ENCODE assay signal across 10 cellular contexts in the genomic region with DNA sequence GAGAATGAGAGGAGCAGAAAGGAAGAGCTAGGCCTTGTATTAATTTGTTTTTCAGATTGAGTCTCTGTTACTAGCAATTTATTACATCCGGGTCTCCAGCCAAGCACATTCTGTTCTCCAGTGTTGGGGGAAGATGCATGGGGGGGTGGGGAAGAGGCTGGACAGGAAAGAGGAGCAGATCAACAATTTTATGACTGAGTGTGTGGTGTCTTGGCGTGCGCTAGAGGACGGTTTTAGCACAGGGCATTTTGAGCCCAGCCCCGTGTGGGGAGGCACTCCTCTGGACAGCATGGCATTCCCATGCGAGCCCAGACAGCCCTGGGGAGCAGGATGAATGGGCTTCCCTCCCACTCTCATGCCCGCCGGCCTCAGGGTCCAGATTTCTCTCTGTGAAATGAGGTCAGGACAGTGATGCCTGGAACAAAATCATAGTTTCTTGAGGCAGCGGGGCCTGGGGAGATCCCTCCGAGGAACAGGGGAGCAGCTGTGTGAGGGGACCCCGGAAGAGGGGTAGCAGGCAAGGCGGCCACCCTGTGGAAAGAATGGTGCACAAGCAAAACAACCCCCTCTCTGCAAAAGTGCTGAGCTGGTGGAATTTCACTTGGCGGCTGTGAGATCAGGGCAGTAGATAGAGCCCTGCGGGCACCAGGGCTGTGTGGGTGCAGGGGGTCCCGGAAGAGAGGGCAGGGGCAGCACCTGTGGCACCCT. TPM values are rescaled to one million over a fixed set of nuclear protein-coding genes. Genes with fewer than 3 reads are reported as not detected.
A peak's percentile ranks its signal among the peaks of the same experiment; 100 is the strongest.
DNase-seq lines count a peak whose midpoint lies in the region; ATAC-seq and TF ChIP-seq lines count a peak whose summit lies in the region.
"Had no signal": no experiment of that assay in that cellular context is flagged by ENCODE, and none has a peak within 500 bp of the region (broad histone marks: within the 10 kb centered on the region; RNA-seq: fewer than 3 reads in every experiment).

No MANE protein-coding gene starts in this region.

- peak overlapping the region; percentile 89 for H3K27ac ChIP-seq in muscle layer of colon (ENCODE audit: low read depth, low read length)
- H3K27ac ChIP-seq in tibial artery = peak overlapping the region; percentile 89 to 95

- no peak overlapping the region for H3K4me3 Mint-ChIP-seq in T-helper 17 cell
- H3K4me3 Mint-ChIP-seq in stimulated activated naive CD8-positive, alpha-beta T cell treated with anti-CD3 and anti-CD28 coated beads, Interleukin-15, amount 100 ng/mL, for 72 hours = no peak overlapping the region

- peaks cover 3% of the 10 kb centered on the region for H3K36me3 Mint-ChIP-seq in T-helper 17 cell (ENCODE audit: low read depth)
- H3K36me3 Mint-ChIP-seq: activated naive CD4-positive, alpha-beta T cell treated with anti-CD3 and anti-CD28 coated beads, Interleukin-2, amount 50 U/mL, for 72 hours had no signal

- H3K9me3 Mint-ChIP-seq in stimulated activated naive CD8-positive, alpha-beta T cell treated with anti-CD3 and anti-CD28 coated beads, Interleukin-15, amount 100 ng/mL, for 72 hours = no peaks in the 10 kb centered on the region
- H3K9me3 Mint-ChIP-seq: activated naive CD4-positive, alpha-beta T cell treated with anti-CD3 and anti-CD28 coated beads, Interleukin-2, amount 50 U/mL, for 72 hours had no signal

- peak overlapping the region; percentile 51 for H3K9ac ChIP-seq in muscle layer of colon (ENCODE audit: low read length)

- DNase-seq in T-helper 17 cell (no peak), fibroblast of gingiva (ENCODE audit: low read depth) (peak; percentile 74), tibial artery (peak; percentile 88 to 92), RPMI8226 (no peak), COR-L47 (lab: John Stamatoyannopoulos, UW) (no peak)
- DNase-seq in stimulated activated CD4-positive, alpha-beta T cell treated with anti-CD3 and anti-CD28 coated beads, Interleukin-4, amount 100 ng/mL, for 1 hour = no peak
- DNase-seq in stimulated activated naive CD8-positive, alpha-beta T cell treated with anti-CD3 and anti-CD28 coated beads, Interleukin-15, amount 100 ng/mL, for 72 hours = no peak
- DNase-seq: NCI-H446 treated with DMSO at 0.1 percent for 48 hours had no signal

- peak in 1 of 2 experiments; percentile 29 for TF ChIP-seq CTCF in tibial artery (IDR thresholded peaks at IDR 0.05)

- no peaks in the 10 kb centered on the region for H3K9me3 ChIP-seq in T-helper 17 cell (ENCODE audit: control insufficient read depth, low read length, poor library complexity, severe bottlenecking)
- H3K9me3 ChIP-seq in muscle layer of colon (ENCODE audit: low read length) = no peaks in the 10 kb centered on the region
- no peaks in the 10 kb centered on the region for H3K9me3 ChIP-seq in tibial artery

- peak overlapping the region; percentile 37 for H3K27ac Mint-ChIP-seq in T-helper 17 cell
- peak overlapping the region in 1 of 2 donors; percentile 86 for H3K27ac Mint-ChIP-seq in stimulated activated naive CD8-positive, alpha-beta T cell treated with anti-CD3 and anti-CD28 coated beads, Interleukin-15, amount 100 ng/mL, for 72 hours

- H3K4me3 ChIP-seq in muscle layer of colon (ENCODE audit: low read depth in 1 of 2, low read length in 2 of 2) (peak overlapping the region in 1 of 2 donors; percentile 47), tibial artery (peak overlapping the region; percentile 6 to 43)

- no peak for ATAC-seq in T-helper 17 cell
- ATAC-seq in stimulated activated naive CD8-positive, alpha-beta T cell treated with anti-CD3 and anti-CD28 coated beads, Interleukin-15, amount 100 ng/mL, for 72 hours = no peak
- ATAC-seq: activated naive CD4-positive, alpha-beta T cell treated with anti-CD3 and anti-CD28 coated beads, Interleukin-2, amount 50 U/mL, for 72 hours had no signal

- H3K27me3 ChIP-seq in muscle layer of colon (ENCODE audit: control insufficient read depth in 1 of 2, insufficient read depth in 2 of 2, low read length in 2 of 2) = no peaks in the 10 kb centered on the region
- no peaks in the 10 kb centered on the region for H3K27me3 ChIP-seq in tibial artery

- H3K36me3 ChIP-seq in muscle layer of colon (ENCODE audit: insufficient read depth, low read length) (no peaks in the 10 kb centered on the region), tibial artery (no peaks in the 10 kb centered on the region)

- H3K4me1 Mint-ChIP-seq in T-helper 17 cell = peaks cover 13% of the 10 kb centered on the region
- no peaks in the 10 kb centered on the region for H3K4me1 Mint-ChIP-seq in stimulated activated naive CD8-positive, alpha-beta T cell treated with anti-CD3 and anti-CD28 coated beads, Interleukin-15, amount 100 ng/mL, for 72 hours

- intact Hi-C loops in tibial artery (cut with DNase I; ENCODE audit: low total_unique reads) = no loop called here

- peaks cover 13% of the 10 kb centered on the region for H3K27me3 Mint-ChIP-seq in T-helper 17 cell
- H3K27me3 Mint-ChIP-seq in stimulated activated naive CD8-positive, alpha-beta T cell treated with anti-CD3 and anti-CD28 coated beads, Interleukin-15, amount 100 ng/mL, for 72 hours = no peaks in the 10 kb centered on the region

- H3K4me1 ChIP-seq in muscle layer of colon (ENCODE audit: insufficient read depth, low read length) (peaks cover 88% of the 10 kb centered on the region), tibial artery (peaks cover 9 to 100% (median 93%) of the 10 kb centered on the region in 4 donors)

RNA-seq across cellular contexts. Expression of a gene that starts 16.3 kb away (rescaled TPM):
- total RNA-seq in T-helper 17 cell = 1 to 10 TPM; 1.3 to 6.3 TPM

Comparison
In these comparisons a context has a peak if more than half of its experiments do, and no peak if none do; other contexts are left out.
1. DNase-seq: peak in fibroblast of gingiva (single experiment) and tibial artery (2 of 2); none in T-helper 17 cell (0 of 3), stimulated activated CD4-positive, alpha-beta T cell treated with anti-CD3 and anti-CD28 coated beads, Interleukin-4, amount 100 ng/mL, for 1 hour (single experiment), RPMI8226 (single experiment), stimulated activated naive CD8-positive, alpha-beta T cell treated with anti-CD3 and anti-CD28 coated beads, Interleukin-15, amount 100 ng/mL, for 72 hours (0 of 2) and COR-L47 (single experiment).